1 cellular context compared by ENCODE assay signal in genomic region chr19:17215125-17215971, GRCh38.
TF ChIP-seq lines count a peak whose summit lies in the region.

USE1 (plus strand) TSS chr19:17215357; CDS start chr19:17215406, 49 bp downstream.

TF ChIP-seq in HepG2, 621 proteins besides CTCF, POLR2A, EP300 and RAD21 (continued from another document and continues in another):
- TF ChIP-seq ZFYVE20 (CRISPR knock-in tag; IDR thresholded peaks at IDR 0.05; ENCODE audit: borderline replicate concordance, low read depth) (0 out of 2 replicates have a peak, but pooled peaks have one; percentile 33), CREB1 (IDR thresholded peaks at IDR 0.05) (peak; percentile 6; the same call in 1 of the 2 replicates), CREB1 (CRISPR knock-in tag; IDR thresholded peaks at IDR 0.05) (peak; percentile 70), KDM5A (IDR thresholded peaks at IDR 0.05; ENCODE audit: borderline replicate concordance, low read length) (peak; percentile 76; the same call in 1 of the 2 replicates), MED1 (CRISPR knock-in tag; IDR thresholded peaks at IDR 0.05) (peak; percentile 83), GMEB2 (CRISPR knock-in tag; IDR thresholded peaks at IDR 0.05; ENCODE audit: low read depth) (no peak), TBX2 (CRISPR knock-in tag; IDR thresholded peaks at IDR 0.05; ENCODE audit: borderline replicate concordance) (peak; percentile 71), RARG (CRISPR knock-in tag; IDR thresholded peaks at IDR 0.05; ENCODE audit: low read depth) (no peak), ZFY (CRISPR knock-in tag; IDR thresholded peaks at IDR 0.05) (peak; percentile 89; the same call in 1 of the 2 replicates), CENPT (CRISPR knock-in tag; IDR thresholded peaks at IDR 0.05; ENCODE audit: low read depth) (no peak), CERS6 (CRISPR knock-in tag; IDR thresholded peaks at IDR 0.05) (no peak), NFKBIZ (CRISPR knock-in tag; IDR thresholded peaks at IDR 0.05) (peak; percentile 60; the same call in 1 of the 2 replicates), ZNF747 (CRISPR knock-in tag; IDR thresholded peaks at IDR 0.05; ENCODE audit: borderline replicate concordance) (0 out of 2 replicates have a peak, but pooled peaks have one; percentile 53), ZFX (CRISPR knock-in tag; IDR thresholded peaks at IDR 0.05; ENCODE audit: low read depth) (peak; percentile 84), NFE2L2 (IDR thresholded peaks at IDR 0.05; ENCODE audit: low read length) (no peak), TFDP1 (CRISPR knock-in tag; IDR thresholded peaks at IDR 0.05; ENCODE audit: borderline replicate concordance) (peak; percentile 63; the same call in 1 of the 2 replicates), ZNF280D (CRISPR knock-in tag; IDR thresholded peaks at IDR 0.05) (no peak), ZHX2 (IDR thresholded peaks at IDR 0.05; ENCODE audit: low read depth) (peak; percentile 97), ZHX2 (CRISPR knock-in tag; IDR thresholded peaks at IDR 0.05; ENCODE audit: borderline replicate concordance) (no peak), CCAR2 (optimal IDR thresholded peaks at IDR 0.05; ENCODE audit: low read depth, low read length) (no peak), ZNF563 (CRISPR knock-in tag; IDR thresholded peaks at IDR 0.05) (peak; percentile 74), ZNF775 (CRISPR knock-in tag; IDR thresholded peaks at IDR 0.05; ENCODE audit: borderline replicate concordance) (no peak), SNAPC2 (CRISPR knock-in tag; IDR thresholded peaks at IDR 0.05) (no peak), THRA (CRISPR knock-in tag; IDR thresholded peaks at IDR 0.05; ENCODE audit: borderline replicate concordance) (peak; percentile 69), HHEX (CRISPR knock-in tag; IDR thresholded peaks at IDR 0.05) (no peak), ZFP91 (CRISPR knock-in tag; IDR thresholded peaks at IDR 0.05; ENCODE audit: borderline replicate concordance) (peak; percentile 84), KDM1A (CRISPR knock-in tag; IDR thresholded peaks at IDR 0.05) (no peak), ZNF3 (CRISPR knock-in tag; IDR thresholded peaks at IDR 0.05) (no peak), RBM39 (IDR thresholded peaks at IDR 0.05; ENCODE audit: low read depth, low read length, poor library complexity, severe bottlenecking) (peak; percentile 83), USF2 (IDR thresholded peaks at IDR 0.05; ENCODE audit: low read depth, low read length) (no peak), USF2 (CRISPR knock-in tag; IDR thresholded peaks at IDR 0.05; ENCODE audit: borderline replicate concordance) (no peak; the same call in 1 of the 2 replicates), DR1 (CRISPR knock-in tag; IDR thresholded peaks at IDR 0.05) (no peak), TGIF2 (CRISPR knock-in tag; IDR thresholded peaks at IDR 0.05) (peak; percentile 60; the same call in 1 of the 2 replicates), KLF6 (CRISPR knock-in tag; IDR thresholded peaks at IDR 0.05) (peak; percentile 54; the same call in 1 of the 2 replicates), KDM3A (CRISPR knock-in tag; IDR thresholded peaks at IDR 0.05; ENCODE audit: low read depth) (no peak), SIN3A (IDR thresholded peaks at IDR 0.05; ENCODE audit: borderline replicate concordance, low read depth, low read length) (peak; percentile 85), ZNF543 (CRISPR knock-in tag; IDR thresholded peaks at IDR 0.05) (0 out of 2 replicates have a peak, but pooled peaks have one; percentile 50), ZFP1 (CRISPR knock-in tag; IDR thresholded peaks at IDR 0.05) (no peak), ZNF784 (CRISPR knock-in tag; IDR thresholded peaks at IDR 0.05; ENCODE audit: borderline replicate concordance) (peak; percentile 74; the same call in 1 of the 2 replicates), MNT (IDR thresholded peaks at IDR 0.05) (no peak), KLF9 (CRISPR knock-in tag; IDR thresholded peaks at IDR 0.05; ENCODE audit: low read depth) (0 out of 2 replicates have a peak, but pooled peaks have one; percentile 42)
